ENCODE assay signal across 17 cellular contexts in genomic region chr4:89114100-89114499, GRCh38. TPM values are rescaled to one million over a fixed set of nuclear protein-coding genes. Genes with fewer than 3 reads are reported as not detected.
DNase-seq lines count a peak whose midpoint lies in the region; ATAC-seq, FAIRE-seq and TF ChIP-seq lines count a peak whose summit lies in the region.
"Had no signal": no experiment of that assay in that cellular context is flagged by ENCODE, and none has a peak within 500 bp of the region (broad histone marks: within the 10 kb centered on the region; RNA-seq: fewer than 3 reads in every experiment).

No MANE protein-coding gene starts in this region.

- no peak for TF ChIP-seq EP300 in HepG2 (IDR thresholded peaks at IDR 0.05; ENCODE audit: low read depth in 2 of 2, low read length in 2 of 2)
- TF ChIP-seq EP300 in HepG2 (CRISPR knock-in tag; IDR thresholded peaks at IDR 0.05; ENCODE audit: borderline replicate concordance): no peak

- peak overlapping the region; percentile 87 for H3K27ac ChIP-seq in HepG2 (ENCODE audit: extremely low read length, insufficient read depth, low read length)
- H3K27ac ChIP-seq in heart right ventricle: no peak overlapping the region
- H3K27ac ChIP-seq: BLaER1 treated with 17β-estradiol and CSF1 and Interleukin-3, amounts not matched to agents 10 nM and 100 nM; tibial artery had no signal

- H3K27me3 ChIP-seq in HepG2 (ENCODE audit: control insufficient read depth in 1 of 2, insufficient read depth in 2 of 2, low read length in 2 of 2) (peaks cover 0 to 4% of the 10 kb centered on the region in 2 experiments; a peak in 1 of 5 replicates), heart right ventricle (peaks cover 0 to 15% (median 0%) of the 10 kb centered on the region in 7 donors)
- H3K27me3 ChIP-seq: tibial artery had no signal

- ATAC-seq in GM18858 (IDR thresholded peaks at IDR 0.05; ENCODE audit: unreplicated experiment) (peak; percentile 34), GM21390 (IDR thresholded peaks at IDR 0.05; ENCODE audit: unreplicated experiment) (peak; percentile 32), HG03045 (IDR thresholded peaks at IDR 0.05; ENCODE audit: unreplicated experiment) (peak; percentile 26), HepG2 (peak; percentile 18), heart right ventricle (no peak)
- ATAC-seq: activated T-cell treated with anti-CD3 and anti-CD28 coated beads, Interleukin-2, amount 50 U/mL, for 72 hours; PC-3 had no signal

- 35% methylated on average over 3 of the region's 3 CpGs for WGBS in HepG2 (ENCODE audit: low lambda C conversion rate)
- WGBS in heart right ventricle, 2 donors: 96 to 97% methylated on average over 3 of the region's 3 CpGs

- in situ Hi-C loops in HepG2 (cut with HindIII; ENCODE audit: extremely low pct_ligation_motif_present, low pct_unique_long_range_greater_than_20kb): loop anchor here (5.0 kb wide), 1 partner anchor 302 kb away; no protein-coding TSS in a partner anchor

- POLR2A ChIA-PET in HepG2 (lab: Yijun Ruan, JAX): interaction anchor here (1.8 kb wide), 1 partner anchor 9 kb away, joined by 6 read pairs; no protein-coding TSS in a partner anchor

- BruUV-seq in HepG2 (replicated peaks; lab: Mats Ljungman, UMichigan): no TSS peak

- CTCF ChIA-PET in HepG2 (lab: Yijun Ruan, JAX; ENCODE audit: low intra/inter-chr PET ratio, low total read pairs): no interaction called here

- H3K4me1 ChIP-seq in HepG2 (ENCODE audit: insufficient read depth, low read length) (peaks cover 67% of the 10 kb centered on the region), heart right ventricle (peaks cover 0 to 26% (median 14%) of the 10 kb centered on the region in 9 donors)

- no peak for TF ChIP-seq POLR2A in HepG2 (IDR thresholded peaks at IDR 0.05; ENCODE audit: insufficient read depth in 1 of 2, low read depth in 2 of 2, low read length in 2 of 2)

- no peak for TF ChIP-seq RAD21 in HepG2 (CRISPR knock-in tag; IDR thresholded peaks at IDR 0.05)

- TF ChIP-seq CTCF in HepG2 (CRISPR knock-in tag; IDR thresholded peaks at IDR 0.05) (no peak), heart right ventricle (IDR thresholded peaks at IDR 0.05) (no peak)

- DNase-seq in HepG2 (ENCODE audit: low spot score): peak; percentile 24
- no peak for DNase-seq in islet precursor cell
- DNase-seq in KG1 (lab: John Stamatoyannopoulos, UW): no peak
- no peak for DNase-seq in heart right ventricle
- DNase-seq: DMS 273 treated with DMSO at 0.1 percent for 48 hours, H7, kidney glomerular epithelial cell, MG63, NCI-H1930, NCI-H524 treated with DMSO at 0.1 percent for 48 hours, PC-3, tibial artery had no signal

- peaks cover 5% of the 10 kb centered on the region for H3K79me2 ChIP-seq in HepG2 (ENCODE audit: insufficient read depth, low read length)

- H3K9me3 ChIP-seq in HepG2 (ENCODE audit: low read length) (no peaks in the 10 kb centered on the region), heart right ventricle (peaks cover 0 to 10% (median 0%) of the 10 kb centered on the region in 11 donors)
- H3K9me3 ChIP-seq: MG63, tibial artery had no signal

- FAIRE-seq in HepG2 (lab: Jason Lieb, UNC): no peak

- H3K36me3 ChIP-seq in HepG2 (replicated peaks in 1 of 2; ENCODE audit: control insufficient read depth in 1 of 2, insufficient read depth in 2 of 2, low read length in 2 of 2) (no peaks in the 10 kb centered on the region), heart right ventricle (no peaks in the 10 kb centered on the region)
- H3K36me3 ChIP-seq: MG63, tibial artery had no signal

- H2AFZ ChIP-seq in HepG2 (ENCODE audit: low read length): no peak overlapping the region

- peak overlapping the region; percentile 92 for H3K4me2 ChIP-seq in HepG2 (ENCODE audit: low read depth, low read length)

- peak overlapping the region in 1 of 3 experiments; percentile 8; a peak in 1 of 6 replicates for H3K4me3 ChIP-seq in HepG2 (replicated peaks in 1 of 3; ENCODE audit: insufficient read depth in 1 of 3, low read depth in 2 of 3, low read length in 3 of 3)
- H3K4me3 ChIP-seq in heart right ventricle: no peak overlapping the region
- H3K4me3 ChIP-seq: BLaER1 treated with 17β-estradiol and CSF1 and Interleukin-3, amounts not matched to agents 10 nM and 100 nM; MG63; tibial artery had no signal

- 0 out of 2 replicates have a peak overlapping the region, but pooled peaks have one; percentile 3 for H3K9ac ChIP-seq in HepG2 (ENCODE audit: insufficient read depth, low read depth, low read length)
- H3K9ac ChIP-seq: BLaER1 treated with 17β-estradiol and CSF1 and Interleukin-3, amounts not matched to agents 10 nM and 100 nM had no signal

- no peaks in the 10 kb centered on the region for H4K20me1 ChIP-seq in HepG2 (ENCODE audit: insufficient read depth, low read length)
- H4K20me1 ChIP-seq: BLaER1 treated with 17β-estradiol and CSF1 and Interleukin-3, amounts not matched to agents 10 nM and 100 nM had no signal

- intact Hi-C loops in HepG2 (cut with micrococcal nuclease; ENCODE audit: unreplicated experiment) (loop anchor here (5.0 kb wide), 2 partner anchors 297 to 592 kb away; partner anchors contain the start of gene PYURF), heart right ventricle (cut with DNase I) (loop anchor here in 2 of 10 donors (10.0 kb wide), 1 partner anchor 299 kb away; no protein-coding TSS in a partner anchor)

TF ChIP-seq in HepG2, 621 proteins besides CTCF, POLR2A, EP300 and RAD21 (continues in another document):
- no peak for TF ChIP-seq PAF1 (CRISPR knock-in tag; IDR thresholded peaks at IDR 0.05)
- TF ChIP-seq NFE2L1 (CRISPR knock-in tag; IDR thresholded peaks at IDR 0.05; ENCODE audit: borderline replicate concordance): no peak
- no peak for TF ChIP-seq ZNF414 (CRISPR knock-in tag; IDR thresholded peaks at IDR 0.05)
- TF ChIP-seq GATAD2A (CRISPR knock-in tag; IDR thresholded peaks at IDR 0.05): peak; percentile 56; the same call in 1 of the 2 replicates
- TF ChIP-seq YEATS4 (CRISPR knock-in tag; IDR thresholded peaks at IDR 0.05; ENCODE audit: borderline replicate concordance): no peak
- no peak for TF ChIP-seq NFATC3 (CRISPR knock-in tag; IDR thresholded peaks at IDR 0.05)

RNA-seq across cellular contexts. Expression of gene TIGD2, which starts 2.8 kb away (rescaled TPM):
- total RNA-seq in HepG2 (2016; rRNA removed; fragmentation: Illumina TruSeq; extraction: Trizol) (15.5 and 16.7 TPM in 2 replicates), heart right ventricle (1 to 10 TPM; 1.2 to 2.8 (median 2.0) TPM)
- total RNA-seq in HepG2 (2016; cell fraction: cytosol; rRNA removed; fragmentation: Illumina TruSeq; extraction: Trizol; ENCODE audit: low read depth): 1.9 and 2.5 TPM in 2 replicates
- 14.8 and 17.2 TPM in 2 replicates for total RNA-seq in HepG2 (2016; cell fraction: insoluble cytoplasmic fraction; rRNA removed; fragmentation: Illumina TruSeq; extraction: Trizol)
- 9.3 and 10.2 TPM in 2 replicates for total RNA-seq in HepG2 (2016; cell fraction: membrane; rRNA removed; fragmentation: Illumina TruSeq; extraction: Trizol)
- total RNA-seq in HepG2 (2016; cell fraction: nucleus; rRNA removed; fragmentation: Illumina TruSeq; extraction: Trizol): 21.2 and 23.1 TPM in 2 replicates
- polyA plus RNA-seq in HepG2 (2011; rRNA removed) (3.1 and 3.8 TPM in 2 replicates), heart right ventricle (1 to 10 TPM; 1.2 to 1.3 TPM)
- 1.9 and 2.8 TPM in 2 replicates for polyA plus RNA-seq in HepG2 (2011; cell fraction: cytosol; rRNA removed)
- 4.5 and 5.1 TPM in 2 replicates for polyA plus RNA-seq in HepG2 (2011; cell fraction: nucleus; rRNA removed)
- 5.9 and 7.7 TPM in 2 replicates for polyA plus RNA-seq in HepG2 (2012)
- polyA plus RNA-seq in HepG2 (2016; cell fraction: cytosol; fragmentation: Illumina TruSeq; extraction: Trizol; ENCODE audit: low read depth): 1.2 TPM in 2 replicates
- polyA plus RNA-seq in HepG2 (2016; cell fraction: insoluble cytoplasmic fraction; fragmentation: Illumina TruSeq; extraction: Trizol; ENCODE audit: low read depth): 11.5 and 12.0 TPM in 2 replicates
- polyA plus RNA-seq in HepG2 (2016; cell fraction: membrane; fragmentation: Illumina TruSeq; extraction: Trizol; ENCODE audit: low read depth): 3.6 and 4.8 TPM in 2 replicates
- polyA plus RNA-seq in HepG2 (2016; cell fraction: nucleus; fragmentation: Illumina TruSeq; extraction: Trizol; ENCODE audit: insufficient read depth, low read depth): 11.2 and 11.6 TPM in 2 replicates
- polyA minus RNA-seq in HepG2 (2011; rRNA and poly(A)+ RNA removed; ENCODE audit: low replicate concordance): 2.8 and 5.2 TPM in 2 replicates
- 6.3 and 8.1 TPM in 2 replicates for polyA minus RNA-seq in HepG2 (2011; cell fraction: cytosol; rRNA and poly(A)+ RNA removed)
- polyA minus RNA-seq in HepG2 (2011; cell fraction: nucleus; rRNA and poly(A)+ RNA removed): 37.7 and 39.1 TPM in 2 replicates

RNA-seq across cellular contexts. Expression of gene FAM13A, which starts 57.1 kb away (rescaled TPM):
- total RNA-seq in HepG2 (2016; rRNA removed; fragmentation: Illumina TruSeq; extraction: Trizol): 1.2 and 1.6 TPM in 2 replicates
- total RNA-seq in HepG2 (2016; cell fraction: cytosol; rRNA removed; fragmentation: Illumina TruSeq; extraction: Trizol; ENCODE audit: low read depth): 0.71 and 1.4 TPM in 2 replicates
- 1.1 and 1.3 TPM in 2 replicates for total RNA-seq in HepG2 (2016; cell fraction: insoluble cytoplasmic fraction; rRNA removed; fragmentation: Illumina TruSeq; extraction: Trizol)
- 0.65 and 1.0 TPM in 2 replicates for total RNA-seq in HepG2 (2016; cell fraction: membrane; rRNA removed; fragmentation: Illumina TruSeq; extraction: Trizol)
- 2.6 and 3.1 TPM in 2 replicates for total RNA-seq in HepG2 (2016; cell fraction: nucleus; rRNA removed; fragmentation: Illumina TruSeq; extraction: Trizol)
- polyA plus RNA-seq in HepG2 (2011; rRNA removed): 35.1 and 36.2 TPM in 2 replicates
- 18.9 and 26.8 TPM in 2 replicates for polyA plus RNA-seq in HepG2 (2011; cell fraction: cytosol; rRNA removed)
- polyA plus RNA-seq in HepG2 (2011; cell fraction: nucleus; rRNA removed): 61.6 and 61.9 TPM in 2 replicates
- 38.3 and 45.6 TPM in 2 replicates for polyA plus RNA-seq in HepG2 (2012)
- 0.19 and 0.20 TPM in 2 replicates for polyA plus RNA-seq in HepG2 (2016; cell fraction: cytosol; fragmentation: Illumina TruSeq; extraction: Trizol; ENCODE audit: low read depth)
- polyA plus RNA-seq in HepG2 (2016; cell fraction: insoluble cytoplasmic fraction; fragmentation: Illumina TruSeq; extraction: Trizol; ENCODE audit: low read depth): 1.0 and 1.2 TPM in 2 replicates
- 0.33 and 0.39 TPM in 2 replicates for polyA plus RNA-seq in HepG2 (2016; cell fraction: membrane; fragmentation: Illumina TruSeq; extraction: Trizol; ENCODE audit: low read depth)
- 1.3 and 1.8 TPM in 2 replicates for polyA plus RNA-seq in HepG2 (2016; cell fraction: nucleus; fragmentation: Illumina TruSeq; extraction: Trizol; ENCODE audit: insufficient read depth, low read depth)
- polyA minus RNA-seq in HepG2 (2011; rRNA and poly(A)+ RNA removed; ENCODE audit: low replicate concordance): 22.1 and 78.9 TPM in 2 replicates
- 20.6 and 29.7 TPM in 2 replicates for polyA minus RNA-seq in HepG2 (2011; cell fraction: cytosol; rRNA and poly(A)+ RNA removed)
- 290 and 300 TPM in 2 replicates for polyA minus RNA-seq in HepG2 (2011; cell fraction: nucleus; rRNA and poly(A)+ RNA removed)
- total RNA-seq in heart right ventricle: 10 to 100 TPM in 9 of 10 donors, 1 to 10 TPM in 1; 6.7 to 18.4 (median 14.9) TPM
- 10 to 100 TPM in 1 of 2 donors, 1 to 10 TPM in 1; 2.4 to 12.1 TPM for polyA plus RNA-seq in heart right ventricle

Comparison
In these comparisons a context has a peak if more than half of its experiments do, and no peak if none do; other contexts are left out.
1. ATAC-seq: peak in GM18858 (single experiment), GM21390 (single experiment), HG03045 (single experiment) and HepG2 (single experiment); none in heart right ventricle (0 of 8).